ENCODE assay signal across 8 cellular contexts in genomic region chr17:8119575-8120519, GRCh38. TPM values are rescaled to one million over a fixed set of nuclear protein-coding genes. Genes with fewer than 3 reads are reported as not detected.
DNase-seq lines count a peak whose midpoint lies in the region; ATAC-seq and TF ChIP-seq lines count a peak whose summit lies in the region.

No MANE protein-coding gene starts in this region.

- no peaks in the 10 kb centered on the region for H3K36me3 ChIP-seq in CD8-positive, alpha-beta memory T cell (ENCODE audit: insufficient read depth, low read length)
- H3K36me3 ChIP-seq in upper lobe of left lung = no peaks in the 10 kb centered on the region

- peak; percentile 58 to 92 (median 86) for DNase-seq in CD8-positive, alpha-beta memory T cell
- peak; percentile 44 for DNase-seq in NCI-H1048 (lab: John Stamatoyannopoulos, UW)
- DNase-seq in activated naive CD8-positive, alpha-beta T cell treated with anti-CD3 and anti-CD28 coated beads, Interleukin-2, amount 50 U/mL, for 16 hours (ENCODE audit: low read depth, low spot score) = peak; percentile 79
- peak; percentile 80 for DNase-seq in cardiac septum (ENCODE audit: low spot score)
- peak; percentile 91 for DNase-seq in posterior vena cava (ENCODE audit: low spot score)
- DNase-seq in upper lobe of left lung = peak in 1 of 2 donors; percentile 70

- no peak for TF ChIP-seq CTCF in upper lobe of left lung (IDR thresholded peaks at IDR 0.05)

- H3K9me3 ChIP-seq in CD8-positive, alpha-beta memory T cell (ENCODE audit: low read length) = no peaks in the 10 kb centered on the region
- H3K9me3 ChIP-seq in upper lobe of left lung = no peaks in the 10 kb centered on the region

- POLR2A ChIA-PET in CD8-positive, alpha-beta memory T cell (lab: Charles Lee) = interaction anchor here (0.6 to 2.7 kb wide), 15 partner anchors 10 to 868 kb away, joined by 3 to 37 read pairs (median 6); partner anchors contain the start of genes CTC1, CTDNEP1, PER1 and PFAS

- CTCF ChIA-PET in CD8-positive, alpha-beta memory T cell (lab: Charles Lee) = interaction anchor here (0.7 to 6.6 kb wide), 38 partner anchors 10 to 257 kb away, joined by 3 to 76 read pairs (median 6); partner anchors contain the start of genes ALOX12B, AURKB, BORCS6 and CTC1

- H3K4me3 Mint-ChIP-seq in CD8-positive, alpha-beta memory T cell = peak overlapping the region; percentile 84 to 98 (median 94)

- intact Hi-C loops in cardiac septum (cut with DNase I) = loop anchor here (2.0 to 5.0 kb wide), 3 partner anchors 67 to 182 kb away; no protein-coding TSS in a partner anchor
- intact Hi-C loops in posterior vena cava (cut with DNase I) = loop anchor here (5.0 kb wide), 3 partner anchors 67 to 848 kb away; no protein-coding TSS in a partner anchor

- TF ChIP-seq POLR2A in upper lobe of left lung (IDR thresholded peaks at IDR 0.05) = no peak

- H3K4me3 ChIP-seq in CD8-positive, alpha-beta memory T cell (ENCODE audit: low read length) = peak overlapping the region; percentile 99
- H3K4me3 ChIP-seq in upper lobe of left lung = peak overlapping the region in 3 of 4 donors; percentile 43 to 66 (median 64)

- peak overlapping the region; percentile 32 to 100 (median 92) for H3K27ac Mint-ChIP-seq in CD8-positive, alpha-beta memory T cell

- H3K27me3 ChIP-seq in CD8-positive, alpha-beta memory T cell (ENCODE audit: insufficient read depth, low read length, poor library complexity, severe bottlenecking) = peaks cover 22% of the 10 kb centered on the region
- H3K27me3 ChIP-seq in upper lobe of left lung = peaks cover 0 to 48% (median 28%) of the 10 kb centered on the region in 4 donors

- peak overlapping the region; percentile 41 for H3K27ac ChIP-seq in CD8-positive, alpha-beta memory T cell (ENCODE audit: low read depth, low read length)
- H3K27ac ChIP-seq in upper lobe of left lung = peak overlapping the region; percentile 39 to 80 (median 56)

- 1% methylated on average over 28 of the region's 28 CpGs for WGBS in upper lobe of left lung, 2 donors

- H3K4me1 Mint-ChIP-seq in CD8-positive, alpha-beta memory T cell = peaks cover 55 to 70% (median 69%) of the 10 kb centered on the region in 3 donors

- H3K4me1 ChIP-seq in CD8-positive, alpha-beta memory T cell (ENCODE audit: insufficient read depth, low read length) = peaks cover 58% of the 10 kb centered on the region
- peaks cover 58 to 71% (median 63%) of the 10 kb centered on the region in 4 donors for H3K4me1 ChIP-seq in upper lobe of left lung

- H3K36me3 Mint-ChIP-seq in CD8-positive, alpha-beta memory T cell = peaks cover 0 to 14% (median 1%) of the 10 kb centered on the region in 3 donors

- peaks cover 44 to 59% of the 10 kb centered on the region in 2 donors for H3K27me3 Mint-ChIP-seq in CD8-positive, alpha-beta memory T cell

- H3K9me3 Mint-ChIP-seq in CD8-positive, alpha-beta memory T cell = peaks cover 0 to 15% (median 8%) of the 10 kb centered on the region in 5 donors

- ATAC-seq in GM21737 (IDR thresholded peaks at IDR 0.05; ENCODE audit: unreplicated experiment) (peak; percentile 23), SK-N-SH treated with all-trans-retinoic acid at 6 μM for 48 hours (peak; percentile 28), upper lobe of left lung (ENCODE audit: low FRiP score in 2 of 2) (peak; percentile 72 to 78)

- TF ChIP-seq EP300 in upper lobe of left lung (IDR thresholded peaks at IDR 0.05) = no peak

TF ChIP-seq in SK-N-SH treated with all-trans-retinoic acid at 6 μM for 48 hours, 23 proteins besides CTCF, POLR2A, EP300 and RAD21:
- 0 out of 2 replicates have a peak, but pooled peaks have one; percentile 41 for TF ChIP-seq SNAI2 (CRISPR knock-in tag; IDR thresholded peaks at IDR 0.05)
- no peak for TF ChIP-seq ZFP30 (CRISPR knock-in tag; IDR thresholded peaks at IDR 0.05)

RNA-seq across cellular contexts. Expression of gene ALOXE3, which starts 1.5 kb away (rescaled TPM):
- not detected for total RNA-seq in CD8-positive, alpha-beta memory T cell
- polyA plus RNA-seq in CD8-positive, alpha-beta memory T cell = not detected
- not detected for total RNA-seq in cardiac septum
- total RNA-seq in posterior vena cava = not detected
- total RNA-seq in upper lobe of left lung = not detected

RNA-seq across cellular contexts. Expression of gene HES7, which starts 4.1 kb away (rescaled TPM):
- total RNA-seq in CD8-positive, alpha-beta memory T cell = 1 to 10 TPM; 1.6 to 1.8 TPM
- polyA plus RNA-seq in CD8-positive, alpha-beta memory T cell = not detected
- total RNA-seq in cardiac septum (0.65 TPM), posterior vena cava (under 1 TPM in 1 of 2 donors, not detected in 1; 0.67 TPM), upper lobe of left lung (1 to 10 TPM in 1 of 6 donors, not detected in 5; 4.9 TPM)

RNA-seq across cellular contexts. Expression of gene ALOX12B, which starts 32.3 kb away (rescaled TPM):
- 1 to 10 TPM; 1.3 to 1.9 TPM for total RNA-seq in CD8-positive, alpha-beta memory T cell
- polyA plus RNA-seq in CD8-positive, alpha-beta memory T cell = not detected
- total RNA-seq in cardiac septum = not detected
- not detected for total RNA-seq in posterior vena cava
- total RNA-seq in upper lobe of left lung = not detected

RNA-seq across cellular contexts. Expression of gene PER1, which starts 32.4 kb away (rescaled TPM):
- total RNA-seq in CD8-positive, alpha-beta memory T cell = 10 to 100 TPM; 26.5 to 35.8 TPM
- polyA plus RNA-seq in CD8-positive, alpha-beta memory T cell = 12.1 TPM
- 47.8 TPM for total RNA-seq in cardiac septum
- 100 to 1,000 TPM; 203 to 206 TPM for total RNA-seq in posterior vena cava
- 100 to 1,000 TPM; 112 to 358 (median 288) TPM for total RNA-seq in upper lobe of left lung

RNA-seq across cellular contexts. Expression of gene VAMP2, which starts 42.9 kb away (rescaled TPM):
- 10 to 100 TPM; 38.3 to 41.0 TPM for total RNA-seq in CD8-positive, alpha-beta memory T cell
- 98.3 TPM for polyA plus RNA-seq in CD8-positive, alpha-beta memory T cell
- total RNA-seq in cardiac septum (63.9 TPM), posterior vena cava (10 to 100 TPM; 66.7 to 80.1 TPM), upper lobe of left lung (10 to 100 TPM; 27.2 to 75.8 (median 49.8) TPM)

Comparison
In these comparisons a context has a peak if more than half of its experiments do, and no peak if none do; other contexts are left out.
1. ATAC-seq: peak in every context shown above with its lines; median percentile 75 in upper lobe of left lung; 28 in SK-N-SH treated with all-trans-retinoic acid at 6 μM for 48 hours; 23 in GM21737.